17 cellular contexts compared by ENCODE assay signal in genomic region chr4:152085657-152086056, GRCh38.
DNase-seq lines count a peak whose midpoint lies in the region; ATAC-seq and TF ChIP-seq lines count a peak whose summit lies in the region.
"Had no signal": no experiment of that assay in that cellular context is flagged by ENCODE, and none has a peak within 500 bp of the region (broad histone marks: within the 10 kb centered on the region; RNA-seq: fewer than 3 reads in every experiment).

No MANE protein-coding gene starts in this region.

- H3K4me1 ChIP-seq in CD8-positive, alpha-beta T cell (ENCODE audit: insufficient read depth, low read length), result peaks cover 47% of the 10 kb centered on the region
- no peaks in the 10 kb centered on the region for H3K4me1 ChIP-seq in breast epithelium
- H3K4me1 ChIP-seq in heart left ventricle, result peaks cover 0 to 14% (median 0%) of the 10 kb centered on the region in 12 donors
- H3K4me1 ChIP-seq: BE2C, HAP-1 had no signal

- H3K27me3 Mint-ChIP-seq in CD8-positive, alpha-beta T cell (ENCODE audit: low read depth), result no peaks in the 10 kb centered on the region
- H3K27me3 Mint-ChIP-seq in naive thymus-derived CD8-positive, alpha-beta T cell, result no peaks in the 10 kb centered on the region
- H3K27me3 Mint-ChIP-seq: CD8-positive, alpha-beta memory T cell had no signal

- no peak overlapping the region for H3K4me3 Mint-ChIP-seq in CD8-positive, alpha-beta T cell
- H3K4me3 Mint-ChIP-seq in naive thymus-derived CD8-positive, alpha-beta T cell, result peak overlapping the region in 2 of 10 donors; percentile 0 to 66
- H3K4me3 Mint-ChIP-seq: CD14-positive monocyte; CD8-positive, alpha-beta memory T cell; IgD-negative memory B cell had no signal

- H3K27me3 ChIP-seq in CD8-positive, alpha-beta T cell (ENCODE audit: insufficient read depth, low read length), result no peaks in the 10 kb centered on the region
- no peaks in the 10 kb centered on the region for H3K27me3 ChIP-seq in breast epithelium
- H3K27me3 ChIP-seq in heart left ventricle, result peaks cover 0 to 3% (median 0%) of the 10 kb centered on the region in 9 donors
- H3K27me3 ChIP-seq: BE2C had no signal

- H3K4me1 Mint-ChIP-seq in CD8-positive, alpha-beta T cell (ENCODE audit: low read depth), result peaks cover 67% of the 10 kb centered on the region
- peaks cover 30 to 77% (median 63%) of the 10 kb centered on the region in 4 donors for H3K4me1 Mint-ChIP-seq in naive thymus-derived CD8-positive, alpha-beta T cell

- DNase-seq in CD8-positive, alpha-beta T cell, result no peak
- peak in 2 of 10 donors; percentile 43 to 51 for DNase-seq in naive thymus-derived CD8-positive, alpha-beta T cell
- DNase-seq in breast epithelium (ENCODE audit: low spot score in 2 of 2), result no peak
- no peak for DNase-seq in NCI-H446 (lab: John Stamatoyannopoulos, UW)
- no peak for DNase-seq in NCI-H526 (lab: John Stamatoyannopoulos, UW)
- DNase-seq in heart left ventricle, result no peak
- DNase-seq: ACHN; BE2C; CD8-positive, alpha-beta memory T cell; COR-L47; GDM1; KG1 had no signal

- TF ChIP-seq POLR2A in breast epithelium (IDR thresholded peaks at IDR 0.05) (no peak), heart left ventricle (IDR thresholded peaks at IDR 0.05) (no peak)

- CTCF ChIA-PET in CD8-positive, alpha-beta T cell (lab: Charles Lee), result interaction anchor here (0.8 kb wide), 1 partner anchor 16 kb away, joined by 3 read pairs; no protein-coding TSS in a partner anchor

- H3K36me3 Mint-ChIP-seq in CD8-positive, alpha-beta T cell, result no peaks in the 10 kb centered on the region
- H3K36me3 Mint-ChIP-seq in naive thymus-derived CD8-positive, alpha-beta T cell, result peaks cover 0 to 1% (median 0%) of the 10 kb centered on the region in 3 donors
- H3K36me3 Mint-ChIP-seq: CD14-positive monocyte had no signal

- TF ChIP-seq CTCF in CD8-positive, alpha-beta T cell (IDR thresholded peaks at IDR 0.05), result no peak
- no peak for TF ChIP-seq CTCF in breast epithelium (IDR thresholded peaks at IDR 0.05)
- no peak for TF ChIP-seq CTCF in heart left ventricle (IDR thresholded peaks at IDR 0.05)

- no peaks in the 10 kb centered on the region for H3K36me3 ChIP-seq in CD8-positive, alpha-beta T cell (ENCODE audit: insufficient read depth, low read length)
- H3K36me3 ChIP-seq in KOPT-K1 (ENCODE audit: insufficient read depth, low read length) (no peaks in the 10 kb centered on the region), breast epithelium (no peaks in the 10 kb centered on the region), heart left ventricle (no peaks in the 10 kb centered on the region)
- H3K36me3 ChIP-seq: BE2C, HAP-1 had no signal

- no peaks in the 10 kb centered on the region for H3K9me3 Mint-ChIP-seq in CD8-positive, alpha-beta T cell
- H3K9me3 Mint-ChIP-seq in naive thymus-derived CD8-positive, alpha-beta T cell, result no peaks in the 10 kb centered on the region
- H3K9me3 Mint-ChIP-seq: CD8-positive, alpha-beta memory T cell had no signal

- intact Hi-C loops in CD8-positive, alpha-beta T cell (cut with DNase I, micrococcal nuclease), result no loop called here
- intact Hi-C loops in breast epithelium (cut with DNase I; ENCODE audit: low total_unique reads), result no loop called here
- intact Hi-C loops in heart left ventricle (cut with DNase I), result no loop called here

- peak; percentile 59 for ATAC-seq in CD8-positive, alpha-beta T cell
- ATAC-seq in naive thymus-derived CD8-positive, alpha-beta T cell, result peak; percentile 60 to 83
- ATAC-seq in heart left ventricle, result no peak
- ATAC-seq: HepG2 had no signal

- H3K27ac Mint-ChIP-seq in CD8-positive, alpha-beta T cell, result peak overlapping the region; percentile 77
- H3K27ac Mint-ChIP-seq in naive thymus-derived CD8-positive, alpha-beta T cell, result peak overlapping the region in 8 of 10 donors; percentile 23 to 84 (median 77)
- H3K27ac Mint-ChIP-seq: CD14-positive monocyte, IgD-negative memory B cell had no signal

- POLR2A ChIA-PET in CD8-positive, alpha-beta T cell (lab: Charles Lee), result interaction anchor here (1.8 kb wide), 1 partner anchor 15 kb away, joined by 4 read pairs; no protein-coding TSS in a partner anchor
- POLR2A ChIA-PET in naive thymus-derived CD8-positive, alpha-beta T cell (lab: Charles Lee), result no interaction called here

- no peaks in the 10 kb centered on the region for H3K9me3 ChIP-seq in CD8-positive, alpha-beta T cell (ENCODE audit: low read length)
- H3K9me3 ChIP-seq in KOPT-K1 (ENCODE audit: insufficient read depth, low read length, poor library complexity, severe bottlenecking) (peaks cover 9% of the 10 kb centered on the region), breast epithelium (no peaks in the 10 kb centered on the region), heart left ventricle (no peaks in the 10 kb centered on the region)
- H3K9me3 ChIP-seq: BE2C, HAP-1 had no signal

- WGBS in heart left ventricle, 4 donors, result 41 to 75% (median 60%) methylated on average over 1 of the region's 1 CpG

- no peak overlapping the region for H3K27ac ChIP-seq in CD8-positive, alpha-beta T cell (ENCODE audit: low read depth, low read length)
- H3K27ac ChIP-seq in KOPT-K1 (ENCODE audit: low read depth, low read length, poor library complexity, severe bottlenecking), result peak overlapping the region; percentile 34
- H3K27ac ChIP-seq in breast epithelium, result no peak overlapping the region
- no peak overlapping the region for H3K27ac ChIP-seq in heart left ventricle

- H3K4me3 ChIP-seq in CD8-positive, alpha-beta T cell (ENCODE audit: low read depth, low read length), result no peak overlapping the region
- no peak overlapping the region for H3K4me3 ChIP-seq in breast epithelium
- no peak overlapping the region for H3K4me3 ChIP-seq in heart left ventricle
- H3K4me3 ChIP-seq: HAP-1 had no signal

Comparison
In these comparisons a context has a peak if more than half of its experiments do, and no peak if none do; other contexts are left out.
1. ATAC-seq: peak in CD8-positive, alpha-beta T cell (single experiment) and naive thymus-derived CD8-positive, alpha-beta T cell (2 of 2); none in heart left ventricle (0 of 4).